In genomic region chr3:9491506-9491905, GRCh38 we compare ENCODE assay signal across 21 cellular contexts.
"Had no signal": no experiment of that assay in that cellular context is flagged by ENCODE, and none has a peak within 500 bp of the region (broad histone marks: within the 10 kb centered on the region; RNA-seq: fewer than 3 reads in every experiment).

No MANE protein-coding gene starts in this region.

- H3K27me3 ChIP-seq: SJSA1 had no signal

- H3K4me2 ChIP-seq: KMS-11 had no signal

- H3K9ac ChIP-seq: KMS-11 had no signal

- H3K9me3 ChIP-seq: SJSA1 had no signal

- ATAC-seq: K562 had no signal

- H3K4me1 ChIP-seq: SJSA1 had no signal

- DNase-seq: Kasumi-1, MM.1S, NCI-H1092 treated with DMSO at 0.1 percent for 48 hours, NCI-H1436, NCI-H187, NCI-H2029, NCI-H2081 treated with DMSO at 0.1 percent for 48 hours, NCI-H2171, NCI-H226, NCI-H446, NCI-H510A, NCI-H524 treated with DMSO at 0.1 percent for 48 hours, NCI-H774, Right ventricle myocardium superior, RPMI8226, SIG-M5 had no signal

- H3K4me3 ChIP-seq: K562, SJSA1, SK-N-MC had no signal

- H3K27ac ChIP-seq: HL-60, KMS-11, SJSA1, SK-N-MC had no signal
